ENCODE assay signal across 26 cellular contexts in genomic region chr22:39707351-39707750, GRCh38.
A peak's percentile ranks its signal among the peaks of the same experiment; 100 is the strongest.
DNase-seq lines count a peak whose midpoint lies in the region; TF ChIP-seq lines count a peak whose summit lies in the region.
"Had no signal": no experiment of that assay in that cellular context is flagged by ENCODE, and none has a peak within 500 bp of the region (broad histone marks: within the 10 kb centered on the region; RNA-seq: fewer than 3 reads in every experiment).

No MANE protein-coding gene starts in this region.

- no peaks in the 10 kb centered on the region for H3K79me1 ChIP-seq in neuronal stem cell (ENCODE audit: low read depth, low read length)

- peak overlapping the region; percentile 79 for H2BK5ac ChIP-seq in neuronal stem cell (ENCODE audit: low read length)

- no peaks in the 10 kb centered on the region for H3K27me3 ChIP-seq in A673 (replicated peaks; ENCODE audit: insufficient read depth, low read depth, low read length, poor library complexity)
- peaks cover 0 to 16% (median 0%) of the 10 kb centered on the region in 3 experiments for H3K27me3 ChIP-seq in neuronal stem cell (ENCODE audit: control insufficient read depth in 3 of 3, insufficient read depth in 3 of 3, low read depth in 1 of 3, low read length in 3 of 3)
- H3K27me3 ChIP-seq in vagina, result no peaks in the 10 kb centered on the region
- H3K27me3 ChIP-seq in adrenal gland, result no peaks in the 10 kb centered on the region
- H3K27me3 ChIP-seq: BE2C, BLaER1 had no signal

- H2BK15ac ChIP-seq in neuronal stem cell (ENCODE audit: low read length), result peak overlapping the region; percentile 82

- CTCF ChIA-PET in A673 (lab: Charles Lee), result no interaction called here

- TF ChIP-seq POLR2A in vagina (IDR thresholded peaks at IDR 0.05) (no peak), adrenal gland (IDR thresholded peaks at IDR 0.05) (no peak)

- H3K9me3 ChIP-seq in A673 (ENCODE audit: low read depth, low read length, poor library complexity, severe bottlenecking) (no peaks in the 10 kb centered on the region), SK-N-MC (ENCODE audit: low read depth, low read length) (no peaks in the 10 kb centered on the region), neuronal stem cell (replicated peaks in 1 of 2; ENCODE audit: control insufficient read depth in 2 of 2, insufficient read depth in 1 of 2, low read depth in 1 of 2, low read length in 2 of 2) (no peaks in the 10 kb centered on the region), vagina (no peaks in the 10 kb centered on the region), adrenal gland (replicated peaks in 1 of 3) (no peaks in the 10 kb centered on the region)
- H3K9me3 ChIP-seq: A549, BE2C, BLaER1 had no signal

- no peak overlapping the region for H2BK120ac ChIP-seq in neuronal stem cell (ENCODE audit: low read depth, low read length)

- H2BK12ac ChIP-seq in neuronal stem cell (ENCODE audit: low read length), result peak overlapping the region; percentile 69

- no peak overlapping the region for H3K23ac ChIP-seq in neuronal stem cell (ENCODE audit: low read depth, low read length, poor library complexity)

- DNase-seq in NCI-H82 (lab: John Stamatoyannopoulos, UW) (peak; percentile 34), NCI-H82 treated with DMSO at 0.1 percent for 48 hours (lab: John Stamatoyannopoulos, UW; ENCODE audit: unreplicated experiment) (no peak), A673 (ENCODE audit: low spot score) (no peak), SK-N-MC (ENCODE audit: low read depth, low spot score) (no peak), neuronal stem cell (ENCODE audit: low spot score) (no peak), vagina (ENCODE audit: extremely low spot score in 2 of 2) (no peak), adrenal gland (no peak)
- no peak for DNase-seq in stimulated activated CD4-positive, alpha-beta T cell treated with anti-CD3 and anti-CD28 coated beads, Interleukin-1b, Interleukin-23, amount 100 ng/mL, for 48 hours
- DNase-seq: ACHN; BE2C; C1 segment of cervical spinal cord; CD4-positive, alpha-beta memory T cell; CD4-positive, CD25-positive, alpha-beta regulatory T cell; CD8-positive, alpha-beta memory T cell; COR-L47; DMS 273 treated with DMSO at 0.1 percent for 48 hours; DMS153; DMS53; DMS79; DND-41; EL; GDM1 had no signal

- no peak overlapping the region for H3K14ac ChIP-seq in neuronal stem cell (ENCODE audit: low read length)

- TF ChIP-seq CTCF in A673 (conservative IDR thresholded peaks at IDR 0.05; ENCODE audit: low read depth, low read length) (no peak), vagina (IDR thresholded peaks at IDR 0.05) (no peak), adrenal gland (IDR thresholded peaks at IDR 0.05) (no peak)

- no peak overlapping the region for H3K9ac ChIP-seq in SK-N-MC (ENCODE audit: insufficient read length)
- no peak overlapping the region for H3K9ac ChIP-seq in neuronal stem cell (ENCODE audit: low read depth, low read length, poor library complexity)
- H3K9ac ChIP-seq: BLaER1 had no signal

- intact Hi-C loops in A673 (cut with micrococcal nuclease; ENCODE audit: unreplicated experiment) (no loop called here), vagina (cut with DNase I) (no loop called here), adrenal gland (cut with DNase I) (no loop called here)

- H3K4me3 ChIP-seq in A673 (ENCODE audit: low read depth, low read length, poor library complexity, severe bottlenecking) (no peak overlapping the region), SK-N-MC (no peak overlapping the region), neuronal stem cell (ENCODE audit: low read length in 2 of 2) (no peak overlapping the region), vagina (no peak overlapping the region), adrenal gland (no peak overlapping the region)
- H3K4me3 ChIP-seq: A549, BLaER1, GM12878 had no signal

- H3K27ac ChIP-seq in A673 (ENCODE audit: low read depth, low read length, poor library complexity, severe bottlenecking) (peak overlapping the region; percentile 46), SK-N-MC (peak overlapping the region; percentile 72), neuronal stem cell (replicated peaks; ENCODE audit: low read length) (no peak overlapping the region), vagina (no peak overlapping the region), adrenal gland (no peak overlapping the region)
- H3K27ac ChIP-seq: 22Rv1, A549, BLaER1 had no signal

- peak overlapping the region; percentile 38 for H3K18ac ChIP-seq in neuronal stem cell (ENCODE audit: low read length)

- H4K8ac ChIP-seq in neuronal stem cell (ENCODE audit: low read depth, low read length), result no peak overlapping the region

- POLR2A ChIA-PET in A673 (lab: Charles Lee; ENCODE audit: low non-redundant PET), result no interaction called here

- no peaks in the 10 kb centered on the region for H3K36me3 ChIP-seq in A673 (ENCODE audit: insufficient read depth, low read length, poor library complexity, severe bottlenecking)
- no peaks in the 10 kb centered on the region for H3K36me3 ChIP-seq in SK-N-MC (ENCODE audit: insufficient read depth, low read length)
- H3K36me3 ChIP-seq in neuronal stem cell (replicated peaks in 1 of 2; ENCODE audit: control insufficient read depth in 2 of 2, insufficient read depth in 2 of 2, low read length in 2 of 2), result no peaks in the 10 kb centered on the region
- no peaks in the 10 kb centered on the region for H3K36me3 ChIP-seq in vagina
- no peaks in the 10 kb centered on the region for H3K36me3 ChIP-seq in adrenal gland (replicated peaks in 1 of 2)
- H3K36me3 ChIP-seq: BE2C, BLaER1 had no signal

- H4K91ac ChIP-seq in neuronal stem cell (ENCODE audit: low read depth, low read length, poor library complexity), result no peak overlapping the region

- peak overlapping the region; percentile 82 for H2AK5ac ChIP-seq in neuronal stem cell (ENCODE audit: low read depth, low read length)

- BruUV-seq in A673 (replicated peaks; lab: Mats Ljungman, UMichigan), result no TSS peak

- peaks cover 37% of the 10 kb centered on the region for H3K4me1 ChIP-seq in A673 (ENCODE audit: insufficient read depth, low read length, poor library complexity, severe bottlenecking)
- peaks cover 2 to 21% of the 10 kb centered on the region in 2 donors for H3K4me1 ChIP-seq in neuronal stem cell (ENCODE audit: control insufficient read depth in 2 of 2, insufficient read depth in 1 of 2, low read depth in 1 of 2, low read length in 2 of 2)
- H3K4me1 ChIP-seq in vagina, result peaks cover 12% of the 10 kb centered on the region
- H3K4me1 ChIP-seq in adrenal gland (replicated peaks in 1 of 2), result peaks cover 4 to 14% of the 10 kb centered on the region in 2 donors
- H3K4me1 ChIP-seq: A549, BE2C had no signal

- WGBS in neuronal stem cell (ENCODE audit: extremely low coverage in 2 of 2, insufficient read length in 2 of 2, insufficient replicate concordance in 1 of 2), 2 donors, result no CpG with 5 or more reads among the region's 5 CpGs
- WGBS in adrenal gland, 4 donors, result 92 to 95% (median 94%) methylated on average over 2 to 5 of the region's 5 CpGs

- H2AFZ ChIP-seq in neuronal stem cell (ENCODE audit: low read length), result no peak overlapping the region

- no peak overlapping the region for H3K4me2 ChIP-seq in neuronal stem cell (ENCODE audit: insufficient read depth, low read length, poor library complexity, severe bottlenecking)
- H3K4me2 ChIP-seq: A549 had no signal

- peak overlapping the region; percentile 26 for H3K4ac ChIP-seq in neuronal stem cell (ENCODE audit: low read length)

Comparison
In these comparisons a context has a peak if more than half of its experiments do, and no peak if none do; other contexts are left out.
1. H3K27ac ChIP-seq: peak in A673 (single experiment) and SK-N-MC (single experiment); none in neuronal stem cell (single experiment), vagina (single experiment) and adrenal gland (0 of 5).